In the genomic region with DNA sequence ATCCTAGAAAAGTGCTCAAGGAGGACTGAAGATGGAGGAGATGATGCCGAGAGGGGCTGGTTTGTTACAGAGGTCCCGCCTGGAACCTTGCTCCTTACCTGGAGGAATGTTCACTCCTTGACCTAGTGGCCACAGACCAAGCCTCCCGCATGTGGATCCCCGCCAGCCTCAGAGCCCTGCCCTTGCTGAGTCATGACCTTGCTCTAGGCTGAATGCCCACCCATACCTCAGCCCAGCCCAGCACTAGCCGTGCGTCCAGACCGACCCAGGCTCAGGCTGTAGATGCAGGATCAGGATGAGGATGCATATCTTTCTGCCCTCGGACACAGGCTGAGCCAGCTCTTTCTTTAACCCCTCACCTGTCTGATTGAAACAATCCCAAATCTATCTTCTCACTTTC, we compare ENCODE assay signal across 23 cellular contexts. TPM values are rescaled to one million over a fixed set of nuclear protein-coding genes. Genes with fewer than 3 reads are reported as not detected.
A peak's percentile ranks its signal among the peaks of the same experiment; 100 is the strongest.
DNase-seq lines count a peak whose midpoint lies in the region; ATAC-seq and TF ChIP-seq lines count a peak whose summit lies in the region.
"Had no signal": no experiment of that assay in that cellular context is flagged by ENCODE, and none has a peak within 500 bp of the region (broad histone marks: within the 10 kb centered on the region; RNA-seq: fewer than 3 reads in every experiment).

No MANE protein-coding gene starts in this region.

- H3K4me1 ChIP-seq in PC-3 (ENCODE audit: insufficient read depth, low read length) (peaks cover 29% of the 10 kb centered on the region), colonic mucosa (peaks cover 5% of the 10 kb centered on the region), upper lobe of right lung (no peaks in the 10 kb centered on the region)
- H3K4me1 ChIP-seq: Caco-2 had no signal

- H3K36me3 Mint-ChIP-seq in chondrocyte (ENCODE audit: low read depth), result peaks cover 2% of the 10 kb centered on the region
- H3K36me3 Mint-ChIP-seq: CD4-positive, CD25-positive, alpha-beta regulatory T cell had no signal

- H4K20me1 ChIP-seq in PC-3 (ENCODE audit: low read length), result no peaks in the 10 kb centered on the region

- no peak overlapping the region for H2AFZ ChIP-seq in PC-3 (ENCODE audit: low read length)

- no peaks in the 10 kb centered on the region for H3K27me3 ChIP-seq in PC-3 (ENCODE audit: low read length)
- H3K27me3 ChIP-seq in colonic mucosa, result no peaks in the 10 kb centered on the region
- H3K27me3 ChIP-seq in upper lobe of right lung, result no peaks in the 10 kb centered on the region

- intact Hi-C loops in PC-3 (cut with micrococcal nuclease) (no loop called here), colonic mucosa (cut with DNase I) (no loop called here), upper lobe of right lung (cut with DNase I) (no loop called here)

- H3K9me3 ChIP-seq in PC-3 (ENCODE audit: low read length), result no peaks in the 10 kb centered on the region
- H3K9me3 ChIP-seq in colonic mucosa, result no peaks in the 10 kb centered on the region
- no peaks in the 10 kb centered on the region for H3K9me3 ChIP-seq in upper lobe of right lung
- H3K9me3 ChIP-seq: Caco-2 had no signal

- H3K27me3 Mint-ChIP-seq in chondrocyte (ENCODE audit: low read depth), result peaks cover 8% of the 10 kb centered on the region
- H3K27me3 Mint-ChIP-seq: CD4-positive, CD25-positive, alpha-beta regulatory T cell had no signal

- H3K27ac ChIP-seq in PC-3 (ENCODE audit: low read length) (no peak overlapping the region), colonic mucosa (peak overlapping the region; percentile 63), upper lobe of right lung (no peak overlapping the region)
- H3K27ac ChIP-seq: KMS-11 had no signal

- H3K36me3 ChIP-seq in PC-3 (ENCODE audit: low read depth, low read length) (peaks cover 19% of the 10 kb centered on the region), colonic mucosa (no peaks in the 10 kb centered on the region), upper lobe of right lung (no peaks in the 10 kb centered on the region)

- POLR2A ChIA-PET in PC-3 (lab: Charles Lee; ENCODE audit: unreplicated experiment), result no interaction called here

- H3K4me3 Mint-ChIP-seq in chondrocyte (ENCODE audit: unreplicated experiment), result no peak overlapping the region
- H3K4me3 Mint-ChIP-seq: CD4-positive, CD25-positive, alpha-beta regulatory T cell had no signal

- H3F3A ChIP-seq in PC-3 (ENCODE audit: low read length, unreplicated experiment), result no peaks in the 10 kb centered on the region

- H3K4me3 ChIP-seq in PC-3 (ENCODE audit: low read length) (no peak overlapping the region), colonic mucosa (no peak overlapping the region), upper lobe of right lung (no peak overlapping the region)

- ATAC-seq in PC-3 (peak; percentile 38; the same call in 1 of the 2 replicates), upper lobe of right lung (no peak)
- ATAC-seq: Panc1, SK-N-SH treated with all-trans-retinoic acid at 6 μM for 48 hours had no signal

- H3K9me2 ChIP-seq in PC-3 (replicated peaks; ENCODE audit: low read length), result no peaks in the 10 kb centered on the region

- CTCF ChIA-PET in PC-3 (lab: Charles Lee), result no interaction called here

- no peaks in the 10 kb centered on the region for H3K4me1 Mint-ChIP-seq in chondrocyte (ENCODE audit: low read depth)
- H3K4me1 Mint-ChIP-seq: CD4-positive, CD25-positive, alpha-beta regulatory T cell had no signal

- DNase-seq in PC-3 (peak; percentile 27), colonic mucosa (peak; percentile 62), mesenteric fat pad (ENCODE audit: low spot score) (peak; percentile 77), upper lobe of right lung (peak; percentile 30), NCI-H2196 (lab: John Stamatoyannopoulos, UW; ENCODE audit: unreplicated experiment) (no peak), GM20000 (ENCODE audit: low spot score) (no peak), chondrocyte (ENCODE audit: low spot score) (no peak)
- DNase-seq: ACHN; AML-193; Caco-2; CD4-positive, CD25-positive, alpha-beta regulatory T cell; DMS53; H7; NCI-H1092; NCI-H146; NCI-H2081; NCI-H510A treated with DMSO at 0.1 percent for 48 hours; NCI-H82; SHP77 had no signal

- H3K9ac ChIP-seq in PC-3 (ENCODE audit: low read length) (no peak overlapping the region), colonic mucosa (ENCODE audit: low read depth in 2 of 2, low read length in 2 of 2) (peak overlapping the region in 1 of 2 donors; percentile 8)
- H3K9ac ChIP-seq: KMS-11 had no signal

- H3K27ac Mint-ChIP-seq in chondrocyte (ENCODE audit: unreplicated experiment), result no peak overlapping the region
- H3K27ac Mint-ChIP-seq: CD4-positive, CD25-positive, alpha-beta regulatory T cell had no signal

- H3K79me2 ChIP-seq in PC-3 (ENCODE audit: low read length), result no peaks in the 10 kb centered on the region

- H3K4me2 ChIP-seq in PC-3 (ENCODE audit: low read length), result no peak overlapping the region
- H3K4me2 ChIP-seq: KMS-11 had no signal

- BruUV-seq in PC-3 (replicated peaks; lab: Mats Ljungman, UMichigan), result no TSS peak

- TF ChIP-seq CTCF in PC-3 (conservative IDR thresholded peaks at IDR 0.05; ENCODE audit: low read depth, low read length) (no peak), colonic mucosa (IDR thresholded peaks at IDR 0.05) (no peak), upper lobe of right lung (IDR thresholded peaks at IDR 0.05) (no peak), GM20000 (IDR thresholded peaks at IDR 0.05; ENCODE audit: extremely low read depth, missing control alignments) (no peak), chondrocyte (IDR thresholded peaks at IDR 0.05) (no peak)

- H3K9me3 Mint-ChIP-seq in chondrocyte (ENCODE audit: low read depth), result no peaks in the 10 kb centered on the region

RNA-seq across cellular contexts. Expression of gene WSCD1, which starts 34.8 kb away (rescaled TPM):
- total RNA-seq in PC-3 (2014; rRNA removed), result 56.7 and 57.0 TPM in 2 replicates
- 10 to 100 TPM; 19.5 to 22.3 TPM for total RNA-seq in colonic mucosa
- 3.9 TPM for total RNA-seq in mesenteric fat pad
- total RNA-seq in upper lobe of right lung, result 7.7 TPM
- total RNA-seq in chondrocyte, result 3.5 to 4.4 TPM (median 4.2 TPM) in 3 replicates
- total RNA-seq: Caco-2; CD4-positive, CD25-positive, alpha-beta regulatory T cell; MCF 10A had no signal

Comparison
In these comparisons a context has a peak if more than half of its experiments do, and no peak if none do; other contexts are left out.
1. DNase-seq: peak in PC-3 (single experiment), colonic mucosa (single experiment), mesenteric fat pad (single experiment) and upper lobe of right lung (single experiment); none in NCI-H2196 (single experiment), GM20000 (single experiment) and chondrocyte (single experiment).